8 cellular contexts compared by ENCODE assay signal in the genomic region with DNA sequence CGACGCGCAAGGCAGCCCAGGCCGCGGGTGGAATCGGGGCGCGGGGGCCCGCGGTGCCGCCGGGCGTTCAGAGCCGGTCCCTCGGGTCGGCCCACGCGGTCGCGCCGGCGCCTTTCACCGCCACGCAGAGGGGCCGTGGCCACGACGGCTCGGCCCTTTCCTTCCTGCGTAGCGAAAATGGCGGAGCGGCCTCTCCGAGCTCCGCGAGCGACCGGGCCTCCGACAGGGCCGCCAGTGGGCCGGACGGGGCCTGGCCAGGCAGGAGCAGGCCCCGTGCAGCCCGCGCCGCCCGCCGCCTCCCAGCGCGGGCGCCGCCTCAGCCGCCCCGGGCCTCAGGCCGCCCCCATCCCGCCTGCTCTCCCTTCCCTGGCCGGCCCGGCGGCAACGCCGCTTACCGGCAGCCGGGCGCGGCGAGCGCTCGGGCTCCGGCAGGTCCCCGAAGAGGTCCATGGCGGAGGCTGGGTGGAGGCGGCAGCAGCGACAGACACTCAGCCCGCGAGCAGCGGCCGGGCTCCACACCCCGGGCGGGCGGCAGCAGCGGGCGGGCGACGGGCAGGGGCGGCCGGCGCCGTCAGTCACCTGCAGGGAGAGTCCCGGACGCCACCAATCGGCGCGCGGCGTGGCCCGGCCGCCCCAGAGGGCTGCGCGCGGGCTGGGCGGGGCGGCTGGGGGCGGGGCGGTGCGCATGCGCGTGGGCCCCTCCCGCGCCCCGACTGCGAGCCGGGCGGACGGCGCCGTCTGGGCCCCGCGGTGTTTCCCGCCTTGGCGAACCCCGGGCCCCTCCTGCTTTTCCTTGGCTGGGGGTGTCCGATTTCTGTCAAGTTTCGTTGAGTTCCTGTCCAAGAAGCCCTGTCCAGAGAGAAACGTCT. TPM values are rescaled to one million over a fixed set of nuclear protein-coding genes. Genes with fewer than 3 reads are reported as not detected.
DNase-seq lines count a peak whose midpoint lies in the region; ATAC-seq lines count a peak whose summit lies in the region.

A gene with protein sequence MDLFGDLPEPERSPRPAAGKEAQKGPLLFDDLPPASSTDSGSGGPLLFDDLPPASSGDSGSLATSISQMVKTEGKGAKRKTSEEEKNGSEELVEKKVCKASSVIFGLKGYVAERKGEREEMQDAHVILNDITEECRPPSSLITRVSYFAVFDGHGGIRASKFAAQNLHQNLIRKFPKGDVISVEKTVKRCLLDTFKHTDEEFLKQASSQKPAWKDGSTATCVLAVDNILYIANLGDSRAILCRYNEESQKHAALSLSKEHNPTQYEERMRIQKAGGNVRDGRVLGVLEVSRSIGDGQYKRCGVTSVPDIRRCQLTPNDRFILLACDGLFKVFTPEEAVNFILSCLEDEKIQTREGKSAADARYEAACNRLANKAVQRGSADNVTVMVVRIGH (minus strand): TSS at position 592 of the 869 bp plus-strand sequence. CDS start 142 bp downstream, at position 450.

- H3K4me3 ChIP-seq in effector memory CD4-positive, alpha-beta T cell (ENCODE audit: insufficient read depth, low read depth, low read length, poor library complexity, severe bottlenecking) = peak within 1 kb of the TSS; percentile 51

- peak within 1 kb of the TSS; percentile 72 for H3K27ac Mint-ChIP-seq in memory B cell

- no peaks in the 10 kb centered on the region for H3K27me3 ChIP-seq in effector memory CD4-positive, alpha-beta T cell (replicated peaks; ENCODE audit: control insufficient read depth, insufficient read depth, low read length, poor library complexity, severe bottlenecking)

- H3K36me3 ChIP-seq in effector memory CD4-positive, alpha-beta T cell (ENCODE audit: control insufficient read depth, insufficient read depth, low read length) = no peaks in the 10 kb centered on the region

- H3K27ac ChIP-seq in effector memory CD4-positive, alpha-beta T cell (ENCODE audit: insufficient read depth, low read length, poor library complexity, severe bottlenecking) = peak within 1 kb of the TSS; percentile 88

- POLR2A ChIA-PET in activated CD8-positive, alpha-beta memory T cell treated with anti-CD3 and anti-CD28 coated beads for 36 hours (lab: Charles Lee) = interaction anchor here (0.6 kb wide), 1 partner anchor 1035 kb away, joined by 4 read pairs; no protein-coding TSS in a partner anchor

- peak; percentile 49 for DNase-seq in CMK (ENCODE audit: low read depth)
- peak; percentile 98 for DNase-seq in HPDE6-E6E7 (ENCODE audit: extremely low spot score)
- peak; percentile 77 to 87 for DNase-seq in NOMO-1 (lab: John Stamatoyannopoulos, UW; ENCODE audit: unreplicated experiment in 2 of 2)
- DNase-seq in effector memory CD4-positive, alpha-beta T cell = peak; percentile 84 to 88 (median 86)
- peak; percentile 86 to 89 for DNase-seq in memory B cell (ENCODE audit: low spot score in 2 of 2)
- peak; percentile 77 for DNase-seq in stimulated activated CD8-positive, alpha-beta memory T cell treated with anti-CD3 and anti-CD28 coated beads, Interleukin-12 subunit alpha, Interleukin-12 subunit beta, amount 100 ng/mL, for 24 hours (ENCODE audit: extremely low read depth)

- H3K4me3 Mint-ChIP-seq in memory B cell = peak within 1 kb of the TSS; percentile 83

- peak; percentile 90 for ATAC-seq in GM19467 (IDR thresholded peaks at IDR 0.05; ENCODE audit: unreplicated experiment)
- peak; percentile 93 for ATAC-seq in memory B cell (ENCODE audit: low read depth)

- H3K36me3 Mint-ChIP-seq in memory B cell = no peaks in the 10 kb centered on the region

- H3K9me3 ChIP-seq in effector memory CD4-positive, alpha-beta T cell (ENCODE audit: control insufficient read depth, low read length) = no peaks in the 10 kb centered on the region

- H3K4me1 Mint-ChIP-seq in memory B cell = peaks cover 28% of the 10 kb centered on the region

- peaks cover 21% of the 10 kb centered on the region for H3K4me1 ChIP-seq in effector memory CD4-positive, alpha-beta T cell (ENCODE audit: control insufficient read depth, insufficient read depth, low read length, poor library complexity, severe bottlenecking)

- CTCF ChIA-PET in activated CD8-positive, alpha-beta memory T cell treated with anti-CD3 and anti-CD28 coated beads for 36 hours (lab: Charles Lee) = interaction anchor here (1.0 kb wide), 1 partner anchor 9 kb away, joined by 3 read pairs; no protein-coding TSS in a partner anchor

- no peaks in the 10 kb centered on the region for H3K27me3 Mint-ChIP-seq in memory B cell

- no peaks in the 10 kb centered on the region for H3K9me3 Mint-ChIP-seq in memory B cell

RNA-seq across cellular contexts. Expression of the gene that starts here (rescaled TPM):
- total RNA-seq in activated CD8-positive, alpha-beta memory T cell treated with anti-CD3 and anti-CD28 coated beads for 36 hours = 10 to 100 TPM; 55.3 to 56.6 TPM

Comparison
In these comparisons a context has a peak if more than half of its experiments do, and no peak if none do; other contexts are left out.
1. Peak in every context shown above with its lines: DNase-seq, ATAC-seq, H3K4me3 ChIP-seq and H3K27ac ChIP-seq.